Comparison of ENCODE assay signal across 17 cellular contexts in the genomic region with DNA sequence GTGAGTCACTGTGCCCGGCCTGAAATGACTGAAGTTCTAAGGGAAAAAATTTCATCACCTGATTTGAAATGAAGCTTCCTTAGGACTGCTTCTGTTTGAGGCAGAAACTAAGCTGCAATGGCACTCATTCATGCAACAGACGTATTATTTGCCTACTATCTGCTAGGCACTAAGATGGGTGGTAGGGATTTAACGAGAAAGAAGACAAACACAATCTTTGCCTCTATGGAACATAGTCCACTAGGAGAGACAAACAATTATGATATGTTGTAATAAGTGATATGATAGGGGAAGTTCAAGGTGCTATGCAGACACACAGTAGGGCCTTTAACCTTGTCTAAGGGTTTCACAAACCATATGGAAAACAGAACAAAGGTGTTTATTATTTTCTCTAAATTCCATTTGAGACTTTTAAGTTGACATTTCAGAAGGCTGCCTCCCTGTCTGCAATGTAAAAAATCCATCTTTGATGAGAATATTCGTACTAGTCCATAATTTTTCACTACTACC. TPM values are rescaled to one million over a fixed set of nuclear protein-coding genes. Genes with fewer than 3 reads are reported as not detected.
DNase-seq lines count a peak whose midpoint lies in the region; ATAC-seq, FAIRE-seq and TF ChIP-seq lines count a peak whose summit lies in the region.
"Had no signal": no experiment of that assay in that cellular context is flagged by ENCODE, and none has a peak within 500 bp of the region (broad histone marks: within the 10 kb centered on the region; RNA-seq: fewer than 3 reads in every experiment).

No MANE protein-coding gene starts in this region.

- intact Hi-C loops in activated CD4-positive, alpha-beta T cell treated with anti-CD3 and anti-CD28 coated beads for 36 hours (cut with DNase I, micrococcal nuclease), result no loop called here
- intact Hi-C loops in A673 (cut with micrococcal nuclease; ENCODE audit: unreplicated experiment) (no loop called here), K562 (cut with micrococcal nuclease) (no loop called here), right lobe of liver (cut with DNase I) (no loop called here)

- no peak overlapping the region for H3K4me3 Mint-ChIP-seq in activated CD4-positive, alpha-beta T cell treated with anti-CD3 and anti-CD28 coated beads for 36 hours
- H3K4me3 Mint-ChIP-seq: CD4-positive, CD25-positive, alpha-beta regulatory T cell had no signal

- CTCF ChIA-PET in activated CD4-positive, alpha-beta T cell treated with anti-CD3 and anti-CD28 coated beads for 36 hours (lab: Charles Lee), result no interaction called here
- CTCF ChIA-PET in A673 (lab: Charles Lee), result no interaction called here
- CTCF ChIA-PET in K562 (lab: Yijun Ruan, JAX; ENCODE audit: low intra/inter-chr PET ratio), result no interaction called here

- H3K27ac Mint-ChIP-seq in activated CD4-positive, alpha-beta T cell treated with anti-CD3 and anti-CD28 coated beads for 36 hours, result peak overlapping the region; percentile 56

- H3K9me1 ChIP-seq in K562 (ENCODE audit: control insufficient read depth, insufficient read depth, low read length), result no peaks in the 10 kb centered on the region

- H3K4me2 ChIP-seq in K562 (ENCODE audit: insufficient read depth, low read length), result no peak overlapping the region
- H3K4me2 ChIP-seq: BLaER1 treated with 17β-estradiol and CSF1 and Interleukin-3, amounts not matched to agents 10 nM and 100 nM had no signal

- peaks cover 16% of the 10 kb centered on the region for H3K36me3 ChIP-seq in A673 (ENCODE audit: insufficient read depth, low read length, poor library complexity, severe bottlenecking)
- peaks cover 15% of the 10 kb centered on the region; the same call in 1 of the 3 replicates for H3K36me3 ChIP-seq in K562 (ENCODE audit: control insufficient read depth, insufficient read depth, low read length)
- H3K36me3 ChIP-seq in right lobe of liver, result peaks cover 0 to 21% (median 2%) of the 10 kb centered on the region in 4 donors

- H3K4me3 ChIP-seq in A673 (ENCODE audit: low read depth, low read length, poor library complexity, severe bottlenecking), result no peak overlapping the region
- no peak overlapping the region for H3K4me3 ChIP-seq in K562
- H3K4me3 ChIP-seq in right lobe of liver, result no peak overlapping the region
- H3K4me3 ChIP-seq: BLaER1 treated with 17β-estradiol and CSF1 and Interleukin-3, amounts not matched to agents 10 nM and 100 nM had no signal

- POLR2A ChIA-PET in activated CD4-positive, alpha-beta T cell treated with anti-CD3 and anti-CD28 coated beads for 36 hours (lab: Charles Lee), result no interaction called here
- POLR2A ChIA-PET in A673 (lab: Charles Lee; ENCODE audit: low non-redundant PET) (no interaction called here), K562 (lab: Yijun Ruan, JAX) (no interaction called here)

- H4K20me1 ChIP-seq in K562 (replicated peaks; ENCODE audit: control insufficient read depth, insufficient read depth, low read length), result no peaks in the 10 kb centered on the region

- TF ChIP-seq CTCF in A673 (conservative IDR thresholded peaks at IDR 0.05; ENCODE audit: low read depth, low read length) (no peak), K562 (IDR thresholded peaks at IDR 0.05 in 2 of 3, conservative IDR thresholded peaks at IDR 0.05 in 1 of 3; ENCODE audit: insufficient read depth in 2 of 3, low read depth in 1 of 3, low read length in 3 of 3) (no peak), right lobe of liver (IDR thresholded peaks at IDR 0.05) (no peak)

- H3K9ac ChIP-seq in K562 (ENCODE audit: insufficient read depth in 1 of 2, low read depth in 2 of 2, low read length in 2 of 2), result no peak overlapping the region
- H3K9ac ChIP-seq: BLaER1 treated with 17β-estradiol and CSF1 and Interleukin-3, amounts not matched to agents 10 nM and 100 nM had no signal

- H3K9me3 ChIP-seq in A673 (ENCODE audit: low read depth, low read length, poor library complexity, severe bottlenecking) (no peaks in the 10 kb centered on the region), K562 (replicated peaks; ENCODE audit: control insufficient read depth, insufficient read depth, low read depth, low read length) (no peaks in the 10 kb centered on the region), right lobe of liver (no peaks in the 10 kb centered on the region)
- H3K9me3 ChIP-seq: BLaER1 treated with 17β-estradiol and CSF1 and Interleukin-3, amounts not matched to agents 10 nM and 100 nM had no signal

- 88% methylated on average over 4 of the region's 4 CpGs for WGBS in K562 (ENCODE audit: insufficient coverage, low coverage, missing lambda C conversion rate)
- WGBS in right lobe of liver (ENCODE audit: insufficient coverage, low coverage, low lambda C conversion rate, missing lambda C conversion rate), result 59% methylated on average over 4 of the region's 4 CpGs

- no peak for DNase-seq in activated CD4-positive, alpha-beta T cell treated with anti-CD3 and anti-CD28 coated beads for 36 hours
- DNase-seq in activated CD4-positive, alpha-beta T cell treated with anti-CD3 and anti-CD28 coated beads, Interleukin-2, amount 50 U/mL, for 1 hour, result no peak
- DNase-seq in A673 (ENCODE audit: low spot score), result no peak
- no peak for DNase-seq in K562 (ENCODE audit: extremely low read depth in 1 of 4, low spot score in 3 of 4)
- no peak for DNase-seq in right lobe of liver
- DNase-seq in cerebellum (ENCODE audit: low spot score), result no peak
- no peak for DNase-seq in activated CD8-positive, alpha-beta memory T cell treated with anti-CD3 and anti-CD28 coated beads for 24 hours
- DNase-seq: ACHN; CD4-positive, CD25-positive, alpha-beta regulatory T cell; DMS53; GF-D8 had no signal

- H2AFZ ChIP-seq in K562 (ENCODE audit: low read depth, low read length), result no peak overlapping the region

- peaks cover 22% of the 10 kb centered on the region for H3K36me3 Mint-ChIP-seq in activated CD4-positive, alpha-beta T cell treated with anti-CD3 and anti-CD28 coated beads for 36 hours (ENCODE audit: low read depth)

- no peaks in the 10 kb centered on the region for H3K27me3 Mint-ChIP-seq in activated CD4-positive, alpha-beta T cell treated with anti-CD3 and anti-CD28 coated beads for 36 hours
- H3K27me3 Mint-ChIP-seq: CD4-positive, CD25-positive, alpha-beta regulatory T cell had no signal

- peaks cover 29% of the 10 kb centered on the region for H3K4me1 Mint-ChIP-seq in activated CD4-positive, alpha-beta T cell treated with anti-CD3 and anti-CD28 coated beads for 36 hours

- no peak for TF ChIP-seq RAD21 in K562 (CRISPR knock-in tag; conservative IDR thresholded peaks at IDR 0.05 in 1 of 2, IDR thresholded peaks at IDR 0.05 in 1 of 2)

- FAIRE-seq in K562 (lab: Jason Lieb, UNC), result no peak
- FAIRE-seq: GM19239, H54 had no signal

- H3K4me1 ChIP-seq in A673 (ENCODE audit: insufficient read depth, low read length, poor library complexity, severe bottlenecking) (no peaks in the 10 kb centered on the region), K562 (replicated peaks in 1 of 2; ENCODE audit: control insufficient read depth in 2 of 2, insufficient read depth in 2 of 2, low read length in 2 of 2) (peaks cover 0 to 3% of the 10 kb centered on the region in 2 experiments; a peak in 3 of 5 replicates), right lobe of liver (peaks cover 0 to 7% (median 0%) of the 10 kb centered on the region in 4 donors)

- in situ Hi-C loops in K562 (cut with MboI), result no loop called here

- H3K79me2 ChIP-seq in K562 (ENCODE audit: control insufficient read depth, insufficient read depth, low read length), result no peaks in the 10 kb centered on the region

- ATAC-seq in activated CD4-positive, alpha-beta T cell treated with anti-CD3 and anti-CD28 coated beads for 36 hours, result no peak
- no peak for ATAC-seq in K562
- peak; percentile 40 to 80 (median 49) for ATAC-seq in right lobe of liver
- ATAC-seq in GM19397 (IDR thresholded peaks at IDR 0.05; ENCODE audit: unreplicated experiment), result no peak
- ATAC-seq: HCT116 had no signal

- no peaks in the 10 kb centered on the region for H3K9me3 Mint-ChIP-seq in activated CD4-positive, alpha-beta T cell treated with anti-CD3 and anti-CD28 coated beads for 36 hours (ENCODE audit: low read depth)
- H3K9me3 Mint-ChIP-seq: CD4-positive, CD25-positive, alpha-beta regulatory T cell had no signal

- BruUV-seq in A673 (replicated peaks; lab: Mats Ljungman, UMichigan) (TSS peak; percentile 11), K562 (replicated peaks; lab: Mats Ljungman, UMichigan) (no TSS peak)

- TF ChIP-seq POLR2A in K562 (conservative IDR thresholded peaks at IDR 0.05), result no peak
- TF ChIP-seq POLR2A in right lobe of liver (IDR thresholded peaks at IDR 0.05), result no peak

- H3K27ac ChIP-seq in A673 (ENCODE audit: low read depth, low read length, poor library complexity, severe bottlenecking), result no peak overlapping the region
- no peak overlapping the region for H3K27ac ChIP-seq in K562 (ENCODE audit: extremely low read depth, low read depth, low read length)
- no peak overlapping the region for H3K27ac ChIP-seq in right lobe of liver
- H3K27ac ChIP-seq: 22Rv1; BLaER1 treated with 17β-estradiol and CSF1 and Interleukin-3, amounts not matched to agents 10 nM and 100 nM had no signal

- TF ChIP-seq EP300 in K562 (IDR thresholded peaks at IDR 0.05; ENCODE audit: low read length), result no peak

- H3K27me3 ChIP-seq in A673 (replicated peaks; ENCODE audit: insufficient read depth, low read depth, low read length, poor library complexity) (no peaks in the 10 kb centered on the region), K562 (ENCODE audit: control insufficient read depth in 2 of 2, insufficient read depth in 2 of 2, low read length in 2 of 2) (no peaks in the 10 kb centered on the region), right lobe of liver (no peaks in the 10 kb centered on the region)
- H3K27me3 ChIP-seq: BLaER1 treated with 17β-estradiol and CSF1 and Interleukin-3, amounts not matched to agents 10 nM and 100 nM had no signal

RNA-seq across cellular contexts. Expression of a gene that starts 11.3 kb away (rescaled TPM):
- total RNA-seq in activated CD4-positive, alpha-beta T cell treated with anti-CD3 and anti-CD28 coated beads for 36 hours, result 10 to 100 TPM; 44.9 to 49.4 TPM
- 39.6 and 40.1 TPM in 2 replicates for total RNA-seq in A673 (2021)
- total RNA-seq in K562 (2011; cell fraction: chromatin; rRNA removed; ENCODE audit: low replicate concordance), result 5.2 and 6.2 TPM in 2 replicates
- total RNA-seq in K562 (2011; cell fraction: nucleolus; rRNA removed), result 4.7 and 4.8 TPM in 2 replicates
- 8.9 and 14.7 TPM in 2 replicates for total RNA-seq in K562 (2011; cell fraction: nucleoplasm; rRNA removed)
- 7.4 and 10.7 TPM in 2 replicates for total RNA-seq in K562 (2014; rRNA removed)
- 10.0 and 11.0 TPM in 2 replicates for total RNA-seq in K562 (2014; rRNA removed; fragmentation: Illumina TruSeq; extraction: Trizol)
- total RNA-seq in K562 (2015; rRNA removed; fragmentation: Illumina TruSeq; extraction: Trizol), result 11.7 and 12.9 TPM in 2 replicates
- total RNA-seq in K562 (2021), result 15.7 and 16.4 TPM in 2 replicates
- 20.6 and 26.5 TPM in 2 replicates for polyA plus RNA-seq in K562 (2011; rRNA removed)
- 23.9 and 30.3 TPM in 2 replicates for polyA plus RNA-seq in K562 (2011; cell fraction: cytosol; rRNA removed)
- 5.3 and 5.5 TPM in 2 replicates for polyA plus RNA-seq in K562 (2011; cell fraction: nucleus; rRNA removed)
- polyA plus RNA-seq in K562 (2012), result 4.7 and 8.4 TPM in 2 replicates
- polyA plus RNA-seq in K562 (2014; fragmentation: Illumina TruSeq; extraction: Trizol), result 10.5 and 12.5 TPM in 2 replicates
- polyA plus RNA-seq in K562 (2014; fragmentation: Nextera tagmentation; extraction: Ambion mirVana), result 1 to 10 TPM; 4.6 to 9.2 TPM
- polyA plus RNA-seq in K562 (2014; rRNA removed), result 13.5 and 16.1 TPM in 2 replicates
- polyA minus RNA-seq in K562 (2011; rRNA and poly(A)+ RNA removed), result 17.0 and 21.0 TPM in 2 replicates
- polyA minus RNA-seq in K562 (2011; cell fraction: cytosol; rRNA and poly(A)+ RNA removed), result 11.1 and 12.0 TPM in 2 replicates
- polyA minus RNA-seq in K562 (2011; cell fraction: nucleus; rRNA and poly(A)+ RNA removed), result 1.8 and 3.0 TPM in 2 replicates
- total RNA-seq in right lobe of liver, result 10 to 100 TPM; 10.6 to 11.9 (median 11.0) TPM
- 27.1 TPM for total RNA-seq in cerebellum

RNA-seq across cellular contexts. Expression of a gene that starts 17.8 kb away (rescaled TPM):
- 1 to 10 TPM; 5.8 to 6.1 TPM for total RNA-seq in activated CD4-positive, alpha-beta T cell treated with anti-CD3 and anti-CD28 coated beads for 36 hours
- total RNA-seq in A673 (2021) (1.6 and 2.2 TPM in 2 replicates), K562 (2014; rRNA removed) (0.41 and 0.86 TPM in 2 replicates), K562 (2014; rRNA removed; fragmentation: Illumina TruSeq; extraction: Trizol) (0.18 and 0.38 TPM in 2 replicates), K562 (2015; rRNA removed; fragmentation: Illumina TruSeq; extraction: Trizol) (0.43 and 0.45 TPM in 2 replicates), K562 (2021) (0.89 and 1.6 TPM in 2 replicates), right lobe of liver (under 1 TPM in 5 of 6 experiments, not detected in 1; 0.14 to 0.88 (median 0.22) TPM), cerebellum (1.1 TPM)
- total RNA-seq in K562 (2011; cell fraction: chromatin; rRNA removed; ENCODE audit: low replicate concordance), result 1.7 and 2.2 TPM in 2 replicates
- total RNA-seq in K562 (2011; cell fraction: nucleolus; rRNA removed), result 2.3 and 3.2 TPM in 2 replicates
- 2.1 and 2.3 TPM in 2 replicates for total RNA-seq in K562 (2011; cell fraction: nucleoplasm; rRNA removed)
- polyA plus RNA-seq in K562 (2011; rRNA removed) (0.81 and 1.0 TPM in 2 replicates), K562 (2014; fragmentation: Illumina TruSeq; extraction: Trizol) (0.80 and 0.91 TPM in 2 replicates), K562 (2014; fragmentation: Nextera tagmentation; extraction: Ambion mirVana) (under 1 TPM; 0.06 to 0.07 TPM), K562 (2014; rRNA removed) (0.64 and 0.81 TPM in 2 replicates)
- 0.80 and 1.2 TPM in 2 replicates for polyA plus RNA-seq in K562 (2011; cell fraction: cytosol; rRNA removed)
- polyA plus RNA-seq in K562 (2011; cell fraction: nucleus; rRNA removed), result 3.0 and 4.9 TPM in 2 replicates
- polyA plus RNA-seq in K562 (2012), result 0.68 and 1.0 TPM in 2 replicates
- polyA minus RNA-seq in K562 (2011; rRNA and poly(A)+ RNA removed), result 0.49 and 0.72 TPM in 2 replicates
- polyA minus RNA-seq in K562 (2011; cell fraction: cytosol; rRNA and poly(A)+ RNA removed), result 0.38 and 1.2 TPM in 2 replicates
- polyA minus RNA-seq in K562 (2011; cell fraction: nucleus; rRNA and poly(A)+ RNA removed), result 1.9 and 2.0 TPM in 2 replicates

RNA-seq across cellular contexts. Expression of a gene that starts 18.0 kb away (rescaled TPM):
- 10 to 100 TPM; 19.3 to 22.4 TPM for total RNA-seq in activated CD4-positive, alpha-beta T cell treated with anti-CD3 and anti-CD28 coated beads for 36 hours
- 8.5 and 11.6 TPM in 2 replicates for total RNA-seq in A673 (2021)
- 13.4 and 16.3 TPM in 2 replicates for total RNA-seq in K562 (2011; cell fraction: chromatin; rRNA removed; ENCODE audit: low replicate concordance)
- total RNA-seq in K562 (2011; cell fraction: nucleolus; rRNA removed), result 10.0 TPM in 2 replicates
- 9.5 and 10.3 TPM in 2 replicates for total RNA-seq in K562 (2011; cell fraction: nucleoplasm; rRNA removed)
- 28.5 and 29.6 TPM in 2 replicates for total RNA-seq in K562 (2014; rRNA removed)
- 38.6 and 48.4 TPM in 2 replicates for total RNA-seq in K562 (2014; rRNA removed; fragmentation: Illumina TruSeq; extraction: Trizol)
- 35.2 and 38.2 TPM in 2 replicates for total RNA-seq in K562 (2015; rRNA removed; fragmentation: Illumina TruSeq; extraction: Trizol)
- total RNA-seq in K562 (2021), result 17.3 and 21.1 TPM in 2 replicates
- 31.0 and 39.4 TPM in 2 replicates for polyA plus RNA-seq in K562 (2011; rRNA removed)
- 20.4 and 22.2 TPM in 2 replicates for polyA plus RNA-seq in K562 (2011; cell fraction: cytosol; rRNA removed)
- 18.8 and 22.7 TPM in 2 replicates for polyA plus RNA-seq in K562 (2011; cell fraction: nucleus; rRNA removed)
- 37.6 and 38.4 TPM in 2 replicates for polyA plus RNA-seq in K562 (2012)
- 47.6 and 47.9 TPM in 2 replicates for polyA plus RNA-seq in K562 (2014; fragmentation: Illumina TruSeq; extraction: Trizol)
- 10 to 100 TPM; 14.6 to 21.7 TPM for polyA plus RNA-seq in K562 (2014; fragmentation: Nextera tagmentation; extraction: Ambion mirVana)
- polyA plus RNA-seq in K562 (2014; rRNA removed), result 36.1 and 48.4 TPM in 2 replicates
- 13.5 and 15.8 TPM in 2 replicates for polyA minus RNA-seq in K562 (2011; rRNA and poly(A)+ RNA removed)
- polyA minus RNA-seq in K562 (2011; cell fraction: cytosol; rRNA and poly(A)+ RNA removed), result 8.9 and 9.3 TPM in 2 replicates
- polyA minus RNA-seq in K562 (2011; cell fraction: nucleus; rRNA and poly(A)+ RNA removed), result 7.8 and 13.4 TPM in 2 replicates
- 10 to 100 TPM in 4 of 6 experiments, 1 to 10 TPM in 2; 8.4 to 14.3 (median 11.9) TPM for total RNA-seq in right lobe of liver
- total RNA-seq in cerebellum, result 5.7 TPM

RNA-seq across cellular contexts. Expression of a gene that starts 19.2 kb away (rescaled TPM):
- 100 to 1,000 TPM; 293 to 330 TPM for total RNA-seq in activated CD4-positive, alpha-beta T cell treated with anti-CD3 and anti-CD28 coated beads for 36 hours
- 255 and 276 TPM in 2 replicates for total RNA-seq in A673 (2021)
- 63.9 and 101 TPM in 2 replicates for total RNA-seq in K562 (2011; cell fraction: chromatin; rRNA removed; ENCODE audit: low replicate concordance)
- 34.0 and 44.1 TPM in 2 replicates for total RNA-seq in K562 (2011; cell fraction: nucleolus; rRNA removed)
- total RNA-seq in K562 (2011; cell fraction: nucleoplasm; rRNA removed), result 61.8 and 68.6 TPM in 2 replicates
- 235 and 257 TPM in 2 replicates for total RNA-seq in K562 (2014; rRNA removed)
- 228 and 266 TPM in 2 replicates for total RNA-seq in K562 (2014; rRNA removed; fragmentation: Illumina TruSeq; extraction: Trizol)
- 283 and 291 TPM in 2 replicates for total RNA-seq in K562 (2015; rRNA removed; fragmentation: Illumina TruSeq; extraction: Trizol)
- total RNA-seq in K562 (2021), result 206 and 215 TPM in 2 replicates
- polyA plus RNA-seq in K562 (2011; rRNA removed), result 152 and 225 TPM in 2 replicates
- polyA plus RNA-seq in K562 (2011; cell fraction: cytosol; rRNA removed), result 67.1 and 160 TPM in 2 replicates
- polyA plus RNA-seq in K562 (2011; cell fraction: nucleus; rRNA removed), result 67.1 and 106 TPM in 2 replicates
- 172 and 328 TPM in 2 replicates for polyA plus RNA-seq in K562 (2012)
- 240 and 324 TPM in 2 replicates for polyA plus RNA-seq in K562 (2014; fragmentation: Illumina TruSeq; extraction: Trizol)
- 1,000 to 10,000 TPM in 1 of 2 experiments, 100 to 1,000 TPM in 1; 763 to 1,035 TPM for polyA plus RNA-seq in K562 (2014; fragmentation: Nextera tagmentation; extraction: Ambion mirVana)
- 301 and 311 TPM in 2 replicates for polyA plus RNA-seq in K562 (2014; rRNA removed)
- polyA minus RNA-seq in K562 (2011; rRNA and poly(A)+ RNA removed), result 126 and 166 TPM in 2 replicates
- polyA minus RNA-seq in K562 (2011; cell fraction: cytosol; rRNA and poly(A)+ RNA removed), result 31.0 and 43.5 TPM in 2 replicates
- 26.1 and 42.1 TPM in 2 replicates for polyA minus RNA-seq in K562 (2011; cell fraction: nucleus; rRNA and poly(A)+ RNA removed)
- total RNA-seq in right lobe of liver, result 10 to 100 TPM; 41.1 to 68.4 (median 56.3) TPM
- 74.4 TPM for total RNA-seq in cerebellum

RNA-seq across cellular contexts. Expression of a gene that starts 28.0 kb away (rescaled TPM):
- total RNA-seq in activated CD4-positive, alpha-beta T cell treated with anti-CD3 and anti-CD28 coated beads for 36 hours, result 10 to 100 TPM; 22.6 to 26.4 TPM
- total RNA-seq in A673 (2021), result 22.1 and 22.4 TPM in 2 replicates
- total RNA-seq in K562 (2011; cell fraction: chromatin; rRNA removed; ENCODE audit: low replicate concordance), result 12.2 and 19.4 TPM in 2 replicates
- 6.8 and 8.4 TPM in 2 replicates for total RNA-seq in K562 (2011; cell fraction: nucleolus; rRNA removed)
- total RNA-seq in K562 (2011; cell fraction: nucleoplasm; rRNA removed), result 14.8 and 21.1 TPM in 2 replicates
- total RNA-seq in K562 (2014; rRNA removed), result 13.2 and 18.8 TPM in 2 replicates
- 16.9 and 18.1 TPM in 2 replicates for total RNA-seq in K562 (2014; rRNA removed; fragmentation: Illumina TruSeq; extraction: Trizol)
- 18.5 and 18.6 TPM in 2 replicates for total RNA-seq in K562 (2015; rRNA removed; fragmentation: Illumina TruSeq; extraction: Trizol)
- total RNA-seq in K562 (2021), result 18.9 and 21.2 TPM in 2 replicates
- 60.0 and 60.3 TPM in 2 replicates for polyA plus RNA-seq in K562 (2011; rRNA removed)
- polyA plus RNA-seq in K562 (2011; cell fraction: cytosol; rRNA removed), result 22.5 and 45.5 TPM in 2 replicates
- 18.3 and 30.9 TPM in 2 replicates for polyA plus RNA-seq in K562 (2011; cell fraction: nucleus; rRNA removed)
- 26.1 and 28.8 TPM in 2 replicates for polyA plus RNA-seq in K562 (2012)
- 24.6 and 26.3 TPM in 2 replicates for polyA plus RNA-seq in K562 (2014; fragmentation: Illumina TruSeq; extraction: Trizol)
- 10 to 100 TPM; 42.3 to 52.7 TPM for polyA plus RNA-seq in K562 (2014; fragmentation: Nextera tagmentation; extraction: Ambion mirVana)
- polyA plus RNA-seq in K562 (2014; rRNA removed), result 21.7 and 23.4 TPM in 2 replicates
- polyA minus RNA-seq in K562 (2011; rRNA and poly(A)+ RNA removed), result 18.8 and 21.3 TPM in 2 replicates
- 10.7 and 11.7 TPM in 2 replicates for polyA minus RNA-seq in K562 (2011; cell fraction: cytosol; rRNA and poly(A)+ RNA removed)
- polyA minus RNA-seq in K562 (2011; cell fraction: nucleus; rRNA and poly(A)+ RNA removed), result 5.0 and 6.7 TPM in 2 replicates
- total RNA-seq in right lobe of liver, result 10 to 100 TPM; 12.3 to 23.0 (median 15.2) TPM
- 22.5 TPM for total RNA-seq in cerebellum

Comparison
In these comparisons a context has a peak if more than half of its experiments do, and no peak if none do; other contexts are left out.
1. ATAC-seq: peak in right lobe of liver (4 of 4); none in activated CD4-positive, alpha-beta T cell treated with anti-CD3 and anti-CD28 coated beads for 36 hours (single experiment), K562 (single experiment) and GM19397 (single experiment).